1 cellular context compared by ENCODE assay signal in the genomic region with DNA sequence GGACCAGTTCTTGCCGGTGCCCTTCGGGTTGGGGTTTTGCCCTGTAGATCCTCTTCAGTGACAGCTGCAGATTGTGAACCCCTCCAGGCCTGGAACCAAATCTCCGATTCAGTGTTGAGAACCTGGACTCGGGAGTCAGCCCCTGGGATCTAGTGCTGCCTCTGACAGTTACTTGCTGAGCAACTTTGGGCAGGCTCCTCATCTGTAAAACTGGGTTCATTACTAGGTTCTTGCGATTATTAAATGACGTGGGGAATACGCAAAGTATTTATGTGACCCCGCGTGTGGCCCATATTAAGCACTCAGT.
TF ChIP-seq lines count a peak whose summit lies in the region.

No MANE protein-coding gene starts in this region.

TF ChIP-seq in HepG2, 621 proteins besides CTCF, POLR2A, EP300 and RAD21 (continued from another document and continues in another):
- TF ChIP-seq, protein P1, sequence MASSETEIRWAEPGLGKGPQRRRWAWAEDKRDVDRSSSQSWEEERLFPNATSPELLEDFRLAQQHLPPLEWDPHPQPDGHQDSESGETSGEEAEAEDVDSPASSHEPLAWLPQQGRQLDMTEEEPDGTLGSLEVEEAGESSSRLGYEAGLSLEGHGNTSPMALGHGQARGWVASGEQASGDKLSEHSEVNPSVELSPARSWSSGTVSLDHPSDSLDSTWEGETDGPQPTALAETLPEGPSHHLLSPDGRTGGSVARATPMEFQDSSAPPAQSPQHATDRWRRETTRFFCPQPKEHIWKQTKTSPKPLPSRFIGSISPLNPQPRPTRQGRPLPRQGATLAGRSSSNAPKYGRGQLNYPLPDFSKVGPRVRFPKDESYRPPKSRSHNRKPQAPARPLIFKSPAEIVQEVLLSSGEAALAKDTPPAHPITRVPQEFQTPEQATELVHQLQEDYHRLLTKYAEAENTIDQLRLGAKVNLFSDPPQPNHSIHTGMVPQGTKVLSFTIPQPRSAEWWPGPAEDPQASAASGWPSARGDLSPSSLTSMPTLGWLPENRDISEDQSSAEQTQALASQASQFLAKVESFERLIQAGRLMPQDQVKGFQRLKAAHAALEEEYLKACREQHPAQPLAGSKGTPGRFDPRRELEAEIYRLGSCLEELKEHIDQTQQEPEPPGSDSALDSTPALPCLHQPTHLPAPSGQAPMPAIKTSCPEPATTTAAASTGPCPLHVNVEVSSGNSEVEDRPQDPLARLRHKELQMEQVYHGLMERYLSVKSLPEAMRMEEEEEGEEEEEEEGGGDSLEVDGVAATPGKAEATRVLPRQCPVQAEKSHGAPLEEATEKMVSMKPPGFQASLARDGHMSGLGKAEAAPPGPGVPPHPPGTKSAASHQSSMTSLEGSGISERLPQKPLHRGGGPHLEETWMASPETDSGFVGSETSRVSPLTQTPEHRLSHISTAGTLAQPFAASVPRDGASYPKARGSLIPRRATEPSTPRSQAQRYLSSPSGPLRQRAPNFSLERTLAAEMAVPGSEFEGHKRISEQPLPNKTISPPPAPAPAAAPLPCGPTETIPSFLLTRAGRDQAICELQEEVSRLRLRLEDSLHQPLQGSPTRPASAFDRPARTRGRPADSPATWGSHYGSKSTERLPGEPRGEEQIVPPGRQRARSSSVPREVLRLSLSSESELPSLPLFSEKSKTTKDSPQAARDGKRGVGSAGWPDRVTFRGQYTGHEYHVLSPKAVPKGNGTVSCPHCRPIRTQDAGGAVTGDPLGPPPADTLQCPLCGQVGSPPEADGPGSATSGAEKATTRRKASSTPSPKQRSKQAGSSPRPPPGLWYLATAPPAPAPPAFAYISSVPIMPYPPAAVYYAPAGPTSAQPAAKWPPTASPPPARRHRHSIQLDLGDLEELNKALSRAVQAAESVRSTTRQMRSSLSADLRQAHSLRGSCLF (CRISPR knock-in tag; IDR thresholded peaks at IDR 0.05; ENCODE audit: borderline replicate concordance) = no peak
- TF ChIP-seq NFIC (IDR thresholded peaks at IDR 0.05; ENCODE audit: low read length) (no peak), ZNF761 (CRISPR knock-in tag; conservative IDR thresholded peaks at IDR 0.05) (no peak), ZBTB3 (CRISPR knock-in tag; IDR thresholded peaks at IDR 0.05; ENCODE audit: borderline replicate concordance, low read depth) (no peak), ZNF44 (CRISPR knock-in tag; IDR thresholded peaks at IDR 0.05) (no peak), NR2F2 (IDR thresholded peaks at IDR 0.05; ENCODE audit: borderline replicate concordance, low read depth) (no peak), FOXC1 (CRISPR knock-in tag; IDR thresholded peaks at IDR 0.05; ENCODE audit: borderline replicate concordance) (no peak), HNF4G (IDR thresholded peaks at IDR 0.05; ENCODE audit: borderline replicate concordance, low read depth, low read length) (no peak), HNF4G (CRISPR knock-in tag; IDR thresholded peaks at IDR 0.05; ENCODE audit: borderline replicate concordance, low read depth) (no peak), ZNF510 (CRISPR knock-in tag; IDR thresholded peaks at IDR 0.05; ENCODE audit: low read depth) (no peak), ZNF101 (CRISPR knock-in tag; IDR thresholded peaks at IDR 0.05; ENCODE audit: borderline replicate concordance, low read depth) (peak; percentile 14; the same call in 1 of the 2 replicates), ZNF296 (CRISPR knock-in tag; conservative IDR thresholded peaks at IDR 0.05) (no peak), YEATS4 (CRISPR knock-in tag; IDR thresholded peaks at IDR 0.05; ENCODE audit: borderline replicate concordance) (0 out of 2 replicates have a peak, but pooled peaks have one; percentile 9), SIN3B (IDR thresholded peaks at IDR 0.05; ENCODE audit: low read length) (no peak), ZFP41 (CRISPR knock-in tag; IDR thresholded peaks at IDR 0.05; ENCODE audit: borderline replicate concordance) (no peak), ZNF577 (CRISPR knock-in tag; IDR thresholded peaks at IDR 0.05; ENCODE audit: borderline replicate concordance, low read depth) (no peak), ZNF331 (CRISPR knock-in tag; IDR thresholded peaks at IDR 0.05) (no peak), RFXAP (CRISPR knock-in tag; IDR thresholded peaks at IDR 0.05; ENCODE audit: borderline replicate concordance) (peak; percentile 13; the same call in 1 of the 2 replicates), ZNF564 (CRISPR knock-in tag; IDR thresholded peaks at IDR 0.05) (0 out of 2 replicates have a peak, but pooled peaks have one; percentile 19), PRMT3 (CRISPR knock-in tag; IDR thresholded peaks at IDR 0.05; ENCODE audit: borderline replicate concordance, low read depth) (no peak), MLX (CRISPR knock-in tag; IDR thresholded peaks at IDR 0.05) (no peak), TMF1 (CRISPR knock-in tag; IDR thresholded peaks at IDR 0.05; ENCODE audit: low read depth) (no peak), SNAI1 (CRISPR knock-in tag; IDR thresholded peaks at IDR 0.05; ENCODE audit: borderline replicate concordance) (0 out of 2 replicates have a peak, but pooled peaks have one; percentile 42), SNAPC2 (CRISPR knock-in tag; IDR thresholded peaks at IDR 0.05) (0 out of 2 replicates have a peak, but pooled peaks have one; percentile 27), ZNF572 (CRISPR knock-in tag; IDR thresholded peaks at IDR 0.05) (no peak), KDM4B (CRISPR knock-in tag; IDR thresholded peaks at IDR 0.05) (no peak), WIZ (CRISPR knock-in tag; IDR thresholded peaks at IDR 0.05) (0 out of 2 replicates have a peak, but pooled peaks have one; percentile 6), E2F5 (CRISPR knock-in tag; conservative IDR thresholded peaks at IDR 0.05) (no peak), RAD51 (IDR thresholded peaks at IDR 0.05; ENCODE audit: borderline replicate concordance) (no peak), NFKB2 (CRISPR knock-in tag; IDR thresholded peaks at IDR 0.05; ENCODE audit: borderline replicate concordance) (no peak), HMG20B (CRISPR knock-in tag; conservative IDR thresholded peaks at IDR 0.05) (no peak), ZNF878 (CRISPR knock-in tag; IDR thresholded peaks at IDR 0.05) (0 out of 2 replicates have a peak, but pooled peaks have one; percentile 27), KLF15 (CRISPR knock-in tag; IDR thresholded peaks at IDR 0.05; ENCODE audit: borderline replicate concordance) (no peak), ZFP62 (CRISPR knock-in tag; IDR thresholded peaks at IDR 0.05) (no peak), MXD4 (CRISPR knock-in tag; IDR thresholded peaks at IDR 0.05) (no peak), ZNF552 (CRISPR knock-in tag; IDR thresholded peaks at IDR 0.05; ENCODE audit: borderline replicate concordance) (no peak), ZNF749 (CRISPR knock-in tag; IDR thresholded peaks at IDR 0.05; ENCODE audit: borderline replicate concordance) (no peak), CREB1 (IDR thresholded peaks at IDR 0.05) (no peak), CREB1 (CRISPR knock-in tag; IDR thresholded peaks at IDR 0.05) (no peak), GTF3A (CRISPR knock-in tag; conservative IDR thresholded peaks at IDR 0.05) (0 out of 2 replicates have a peak, but pooled peaks have one; percentile 20), ZNF891 (CRISPR knock-in tag; IDR thresholded peaks at IDR 0.05) (no peak; the same call in 1 of the 2 replicates), FIP1L1 (IDR thresholded peaks at IDR 0.05; ENCODE audit: borderline replicate concordance, insufficient read depth, low read depth, low read length) (no peak)
- TF ChIP-seq, protein P2, sequence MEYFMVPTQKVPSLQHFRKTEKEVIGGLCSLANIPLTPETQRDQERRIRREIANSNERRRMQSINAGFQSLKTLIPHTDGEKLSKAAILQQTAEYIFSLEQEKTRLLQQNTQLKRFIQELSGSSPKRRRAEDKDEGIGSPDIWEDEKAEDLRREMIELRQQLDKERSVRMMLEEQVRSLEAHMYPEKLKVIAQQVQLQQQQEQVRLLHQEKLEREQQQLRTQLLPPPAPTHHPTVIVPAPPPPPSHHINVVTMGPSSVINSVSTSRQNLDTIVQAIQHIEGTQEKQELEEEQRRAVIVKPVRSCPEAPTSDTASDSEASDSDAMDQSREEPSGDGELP (IDR thresholded peaks at IDR 0.05; ENCODE audit: borderline replicate concordance, low read depth) = no peak
- TF ChIP-seq, protein P3, sequence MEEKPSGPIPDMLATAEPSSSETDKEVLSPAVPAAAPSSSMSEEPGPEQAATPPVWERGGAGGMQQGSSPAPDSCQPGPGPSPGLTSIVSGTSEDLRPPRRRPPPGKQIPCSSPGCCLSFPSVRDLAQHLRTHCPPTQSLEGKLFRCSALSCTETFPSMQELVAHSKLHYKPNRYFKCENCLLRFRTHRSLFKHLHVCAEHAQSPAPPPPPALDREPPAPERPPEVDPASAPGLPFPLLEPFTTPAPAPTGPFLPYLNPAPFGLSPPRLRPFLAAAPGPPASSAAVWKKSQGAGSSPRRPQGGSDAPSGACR (CRISPR knock-in tag; IDR thresholded peaks at IDR 0.05) = 0 out of 2 replicates have a peak, but pooled peaks have one; percentile 0
- TF ChIP-seq, protein P4, sequence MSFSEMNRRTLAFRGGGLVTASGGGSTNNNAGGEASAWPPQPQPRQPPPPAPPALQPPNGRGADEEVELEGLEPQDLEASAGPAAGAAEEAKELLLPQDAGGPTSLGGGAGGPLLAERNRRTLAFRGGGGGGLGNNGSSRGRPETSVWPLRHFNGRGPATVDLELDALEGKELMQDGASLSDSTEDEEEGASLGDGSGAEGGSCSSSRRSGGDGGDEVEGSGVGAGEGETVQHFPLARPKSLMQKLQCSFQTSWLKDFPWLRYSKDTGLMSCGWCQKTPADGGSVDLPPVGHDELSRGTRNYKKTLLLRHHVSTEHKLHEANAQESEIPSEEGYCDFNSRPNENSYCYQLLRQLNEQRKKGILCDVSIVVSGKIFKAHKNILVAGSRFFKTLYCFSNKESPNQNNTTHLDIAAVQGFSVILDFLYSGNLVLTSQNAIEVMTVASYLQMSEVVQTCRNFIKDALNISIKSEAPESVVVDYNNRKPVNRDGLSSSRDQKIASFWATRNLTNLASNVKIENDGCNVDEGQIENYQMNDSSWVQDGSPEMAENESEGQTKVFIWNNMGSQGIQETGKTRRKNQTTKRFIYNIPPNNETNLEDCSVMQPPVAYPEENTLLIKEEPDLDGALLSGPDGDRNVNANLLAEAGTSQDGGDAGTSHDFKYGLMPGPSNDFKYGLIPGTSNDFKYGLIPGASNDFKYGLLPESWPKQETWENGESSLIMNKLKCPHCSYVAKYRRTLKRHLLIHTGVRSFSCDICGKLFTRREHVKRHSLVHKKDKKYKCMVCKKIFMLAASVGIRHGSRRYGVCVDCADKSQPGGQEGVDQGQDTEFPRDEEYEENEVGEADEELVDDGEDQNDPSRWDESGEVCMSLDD (CRISPR knock-in tag; IDR thresholded peaks at IDR 0.05; ENCODE audit: borderline replicate concordance) = no peak
- TF ChIP-seq, protein P5, sequence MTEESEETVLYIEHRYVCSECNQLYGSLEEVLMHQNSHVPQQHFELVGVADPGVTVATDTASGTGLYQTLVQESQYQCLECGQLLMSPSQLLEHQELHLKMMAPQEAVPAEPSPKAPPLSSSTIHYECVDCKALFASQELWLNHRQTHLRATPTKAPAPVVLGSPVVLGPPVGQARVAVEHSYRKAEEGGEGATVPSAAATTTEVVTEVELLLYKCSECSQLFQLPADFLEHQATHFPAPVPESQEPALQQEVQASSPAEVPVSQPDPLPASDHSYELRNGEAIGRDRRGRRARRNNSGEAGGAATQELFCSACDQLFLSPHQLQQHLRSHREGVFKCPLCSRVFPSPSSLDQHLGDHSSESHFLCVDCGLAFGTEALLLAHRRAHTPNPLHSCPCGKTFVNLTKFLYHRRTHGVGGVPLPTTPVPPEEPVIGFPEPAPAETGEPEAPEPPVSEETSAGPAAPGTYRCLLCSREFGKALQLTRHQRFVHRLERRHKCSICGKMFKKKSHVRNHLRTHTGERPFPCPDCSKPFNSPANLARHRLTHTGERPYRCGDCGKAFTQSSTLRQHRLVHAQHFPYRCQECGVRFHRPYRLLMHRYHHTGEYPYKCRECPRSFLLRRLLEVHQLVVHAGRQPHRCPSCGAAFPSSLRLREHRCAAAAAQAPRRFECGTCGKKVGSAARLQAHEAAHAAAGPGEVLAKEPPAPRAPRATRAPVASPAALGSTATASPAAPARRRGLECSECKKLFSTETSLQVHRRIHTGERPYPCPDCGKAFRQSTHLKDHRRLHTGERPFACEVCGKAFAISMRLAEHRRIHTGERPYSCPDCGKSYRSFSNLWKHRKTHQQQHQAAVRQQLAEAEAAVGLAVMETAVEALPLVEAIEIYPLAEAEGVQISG (CRISPR knock-in tag; IDR thresholded peaks at IDR 0.05) = no peak
- TF ChIP-seq, protein P6, sequence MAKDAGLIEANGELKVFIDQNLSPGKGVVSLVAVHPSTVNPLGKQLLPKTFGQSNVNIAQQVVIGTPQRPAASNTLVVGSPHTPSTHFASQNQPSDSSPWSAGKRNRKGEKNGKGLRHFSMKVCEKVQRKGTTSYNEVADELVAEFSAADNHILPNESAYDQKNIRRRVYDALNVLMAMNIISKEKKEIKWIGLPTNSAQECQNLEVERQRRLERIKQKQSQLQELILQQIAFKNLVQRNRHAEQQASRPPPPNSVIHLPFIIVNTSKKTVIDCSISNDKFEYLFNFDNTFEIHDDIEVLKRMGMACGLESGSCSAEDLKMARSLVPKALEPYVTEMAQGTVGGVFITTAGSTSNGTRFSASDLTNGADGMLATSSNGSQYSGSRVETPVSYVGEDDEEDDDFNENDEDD (CRISPR knock-in tag; IDR thresholded peaks at IDR 0.05; ENCODE audit: borderline replicate concordance) = no peak
- TF ChIP-seq, protein P7, sequence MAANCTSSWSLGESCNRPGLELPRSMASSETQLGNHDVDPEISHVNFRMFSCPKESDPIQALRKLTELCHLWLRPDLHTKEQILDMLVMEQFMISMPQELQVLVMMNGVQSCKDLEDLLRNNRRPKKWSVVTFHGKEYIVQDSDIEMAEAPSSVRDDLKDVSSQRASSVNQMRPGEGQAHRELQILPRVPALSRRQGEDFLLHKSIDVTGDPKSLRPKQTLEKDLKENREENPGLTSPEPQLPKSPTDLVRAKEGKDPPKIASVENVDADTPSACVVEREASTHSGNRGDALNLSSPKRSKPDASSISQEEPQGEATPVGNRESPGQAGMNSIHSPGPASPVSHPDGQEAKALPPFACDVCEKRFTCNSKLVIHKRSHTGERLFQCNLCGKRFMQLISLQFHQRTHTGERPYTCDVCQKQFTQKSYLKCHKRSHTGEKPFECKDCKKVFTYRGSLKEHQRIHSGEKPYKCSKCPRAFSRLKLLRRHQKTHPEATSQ (CRISPR knock-in tag; IDR thresholded peaks at IDR 0.05; ENCODE audit: borderline replicate concordance) = no peak
